8 cellular contexts compared by ENCODE assay signal in the genomic region with DNA sequence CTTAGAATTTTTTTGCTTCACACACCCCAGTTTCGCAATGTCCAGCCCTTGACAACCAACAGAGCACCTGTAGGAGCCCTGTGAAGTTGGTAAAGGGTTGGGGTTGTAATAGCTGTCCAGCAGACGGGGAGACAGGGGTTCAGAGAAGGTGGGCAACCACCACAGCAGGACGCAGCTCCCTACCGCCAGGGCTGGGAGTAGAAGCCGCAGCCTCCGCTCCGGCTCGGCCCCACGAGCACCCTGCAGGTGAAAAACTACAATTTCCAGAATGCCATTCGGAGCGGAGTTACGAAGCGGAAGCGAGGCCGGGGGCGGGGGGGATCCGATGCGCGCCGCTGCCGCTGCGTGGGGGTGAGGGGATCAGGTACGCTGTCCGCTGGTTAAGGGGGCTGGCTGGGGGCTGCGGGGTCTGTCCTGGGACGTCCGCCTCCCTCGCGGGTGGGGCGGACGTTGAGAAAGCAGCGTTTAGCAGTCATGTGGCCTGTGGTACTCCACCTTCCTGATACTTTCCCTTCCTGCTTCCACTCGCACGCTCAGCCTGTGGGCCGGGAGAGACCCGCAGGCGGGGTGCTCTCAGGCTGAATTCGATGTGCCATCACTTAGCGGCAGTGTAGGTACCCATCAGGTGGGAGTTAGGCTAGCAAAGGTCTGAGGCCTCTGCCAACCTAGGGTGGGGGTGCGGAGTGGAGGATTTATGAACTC. TPM values are rescaled to one million over a fixed set of nuclear protein-coding genes. Genes with fewer than 3 reads are reported as not detected.
DNase-seq lines count a peak whose midpoint lies in the region; ATAC-seq and TF ChIP-seq lines count a peak whose summit lies in the region.

TRMT10B (plus strand) TSS at position 317 of the 702 bp plus-strand sequence. CDS start 8,127 bp downstream, outside the sequence.

- H3K36me3 ChIP-seq in CD4-positive, CD25-positive, alpha-beta regulatory T cell (ENCODE audit: control insufficient read depth, insufficient read depth, low read length), result peaks cover 5% of the 10 kb centered on the region
- H3K36me3 ChIP-seq in OCI-LY1 (ENCODE audit: insufficient read depth, low read length) (peaks cover 9% of the 10 kb centered on the region; the same call in 1 of the 2 replicates), mucosa of stomach (ENCODE audit: control insufficient read depth, insufficient read depth, low read length) (no peaks in the 10 kb centered on the region)

- peak within 1 kb of the TSS; percentile 100 for H3K4me2 ChIP-seq in OCI-LY1 (ENCODE audit: low read length)

- peaks cover 4% of the 10 kb centered on the region for H3K36me3 Mint-ChIP-seq in CD4-positive, CD25-positive, alpha-beta regulatory T cell

- no peaks in the 10 kb centered on the region for H3F3A ChIP-seq in OCI-LY1 (ENCODE audit: insufficient read depth, low read length)

- H3K4me1 ChIP-seq in CD4-positive, CD25-positive, alpha-beta regulatory T cell (ENCODE audit: control insufficient read depth, insufficient read depth, low read length, poor library complexity, severe bottlenecking), result peaks cover 17% of the 10 kb centered on the region
- H3K4me1 ChIP-seq in OCI-LY1 (ENCODE audit: insufficient read depth, low read length, severe bottlenecking), result peaks cover 15% of the 10 kb centered on the region
- H3K4me1 ChIP-seq in mucosa of stomach (ENCODE audit: control insufficient read depth, insufficient read depth, low read length), result peaks cover 17% of the 10 kb centered on the region

- peak within 1 kb of the TSS; percentile 72 for H3K27ac ChIP-seq in CD4-positive, CD25-positive, alpha-beta regulatory T cell (ENCODE audit: insufficient read depth, low read length, poor library complexity, severe bottlenecking)
- peak within 1 kb of the TSS; percentile 59 for H3K27ac ChIP-seq in OCI-LY1 (ENCODE audit: low read depth, low read length, poor library complexity, severe bottlenecking)

- peak; percentile 86 to 87 for ATAC-seq in CD4-positive, CD25-positive, alpha-beta regulatory T cell (ENCODE audit: low read depth in 2 of 2)
- ATAC-seq in GM19395 (IDR thresholded peaks at IDR 0.05; ENCODE audit: unreplicated experiment) (peak; percentile 91), esophagus mucosa (peak; percentile 81)

- H3K4me1 Mint-ChIP-seq in CD4-positive, CD25-positive, alpha-beta regulatory T cell, result peaks cover 15 to 50% (median 32%) of the 10 kb centered on the region in 4 donors

- H3K9ac ChIP-seq in OCI-LY1 (ENCODE audit: low read length), result peak within 1 kb of the TSS; percentile 98
- peak within 1 kb of the TSS; percentile 80 for H3K9ac ChIP-seq in mucosa of stomach (ENCODE audit: low read length)

- no peaks in the 10 kb centered on the region for H3K9me2 ChIP-seq in OCI-LY1 (ENCODE audit: low read depth, low read length)

- H3K79me2 ChIP-seq in OCI-LY1 (ENCODE audit: insufficient read depth, low read length), result no peaks in the 10 kb centered on the region

- peak within 1 kb of the TSS; percentile 78; the same call in 1 of the 2 replicates for H2AFZ ChIP-seq in OCI-LY1 (ENCODE audit: low read length)

- TF ChIP-seq CTCF in OCI-LY1 (IDR thresholded peaks at IDR 0.05; ENCODE audit: low read length), result no peak

- DNase-seq in CD4-positive, CD25-positive, alpha-beta regulatory T cell, result peak; percentile 64 to 83 (median 66)
- peak; percentile 65 for DNase-seq in HK-2 (ENCODE audit: unreplicated experiment)
- peak; percentile 74 for DNase-seq in activated T-cell treated with anti-CD3 and anti-CD28 coated beads, Interleukin-2, amount 50 U/mL, for 1 hour
- peak; percentile 80 for DNase-seq in stimulated activated CD8-positive, alpha-beta memory T cell treated with anti-CD3 and anti-CD28 coated beads, Interleukin-4, amount 100 ng/mL, for 48 hours

- H3K27me3 ChIP-seq in CD4-positive, CD25-positive, alpha-beta regulatory T cell (ENCODE audit: control insufficient read depth, insufficient read depth, low read length), result no peaks in the 10 kb centered on the region
- H3K27me3 ChIP-seq in OCI-LY1 (ENCODE audit: insufficient read depth, low read length) (no peaks in the 10 kb centered on the region), mucosa of stomach (ENCODE audit: control insufficient read depth, insufficient read depth, low read length) (no peaks in the 10 kb centered on the region)

- H4K20me1 ChIP-seq in OCI-LY1 (ENCODE audit: insufficient read depth, low read length), result no peaks in the 10 kb centered on the region

- H3K9me3 ChIP-seq in CD4-positive, CD25-positive, alpha-beta regulatory T cell (ENCODE audit: control insufficient read depth in 2 of 2, low read length in 2 of 2), result no peaks in the 10 kb centered on the region
- no peaks in the 10 kb centered on the region for H3K9me3 ChIP-seq in OCI-LY1 (ENCODE audit: low read length)
- no peaks in the 10 kb centered on the region for H3K9me3 ChIP-seq in mucosa of stomach (ENCODE audit: control insufficient read depth, low read length)

- peaks cover 0 to 2% (median 0%) of the 10 kb centered on the region in 7 donors for H3K9me3 Mint-ChIP-seq in CD4-positive, CD25-positive, alpha-beta regulatory T cell

- peak within 1 kb of the TSS; percentile 89 to 98 (median 91) for H3K27ac Mint-ChIP-seq in CD4-positive, CD25-positive, alpha-beta regulatory T cell

- peaks cover 8% of the 10 kb centered on the region for H3K27me3 Mint-ChIP-seq in CD4-positive, CD25-positive, alpha-beta regulatory T cell

- H3K4me3 Mint-ChIP-seq in CD4-positive, CD25-positive, alpha-beta regulatory T cell, result peak within 1 kb of the TSS; percentile 93 to 99 (median 97)

- peak within 1 kb of the TSS; percentile 92 for H3K4me3 ChIP-seq in CD4-positive, CD25-positive, alpha-beta regulatory T cell (ENCODE audit: low read depth, low read length)
- H3K4me3 ChIP-seq in OCI-LY1 (ENCODE audit: low read depth, low read length, poor library complexity, severe bottlenecking), result peak within 1 kb of the TSS; percentile 97
- H3K4me3 ChIP-seq in mucosa of stomach (ENCODE audit: low read length), result peak within 1 kb of the TSS; percentile 90

RNA-seq across cellular contexts. Expression of gene TRMT10B, which starts in this region (rescaled TPM):
- total RNA-seq in CD4-positive, CD25-positive, alpha-beta regulatory T cell, result 12.5 TPM
- 10 to 100 TPM; 10.7 to 16.2 (median 12.5) TPM for polyA plus RNA-seq in CD4-positive, CD25-positive, alpha-beta regulatory T cell
- total RNA-seq in esophagus mucosa, result 4.5 TPM

Comparison
In these comparisons a context has a peak if more than half of its experiments do, and no peak if none do; other contexts are left out.
1. Peak in every context shown above with its lines: DNase-seq, ATAC-seq, H3K4me3 ChIP-seq and H3K27ac ChIP-seq.